Comparison of ENCODE assay signal across 7 cellular contexts in the genomic region with DNA sequence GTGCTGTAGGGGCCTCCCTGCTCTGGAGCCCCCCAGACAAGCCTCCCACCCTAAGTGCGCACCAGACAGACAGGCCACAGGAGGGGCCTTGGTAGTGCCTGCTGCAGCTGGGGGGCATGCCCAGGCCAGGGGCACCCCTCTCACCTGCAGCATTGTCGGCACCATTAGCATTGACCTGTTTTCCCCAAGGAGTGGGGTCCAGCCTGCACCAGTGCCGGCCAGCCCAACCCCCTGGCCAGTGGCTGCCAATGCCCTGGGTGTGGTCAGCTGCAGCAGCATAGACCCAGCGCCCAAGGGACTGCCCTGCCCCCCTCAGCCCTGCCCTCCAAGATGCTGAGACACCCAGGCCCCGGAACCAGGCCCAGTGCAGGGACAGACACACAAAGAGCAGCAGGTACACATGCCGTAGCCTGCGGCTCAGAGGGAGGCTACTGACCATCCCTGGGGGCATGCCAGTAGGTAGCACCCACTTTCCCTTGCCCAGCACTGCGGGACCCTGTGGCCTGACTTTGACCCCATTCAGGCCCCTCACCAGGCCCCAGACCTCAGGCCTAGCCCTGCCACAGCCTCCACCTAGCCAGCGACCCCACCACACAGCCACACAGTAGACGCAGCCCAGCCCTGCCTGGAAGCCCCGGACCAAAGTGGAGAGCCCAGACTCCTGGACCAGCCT. TPM values are rescaled to one million over a fixed set of nuclear protein-coding genes. Genes with fewer than 3 reads are reported as not detected.
DNase-seq lines count a peak whose midpoint lies in the region; ATAC-seq and TF ChIP-seq lines count a peak whose summit lies in the region.

No MANE protein-coding gene starts in this region.

- H3K27me3 ChIP-seq in HUES64 (ENCODE audit: insufficient read depth, low read length), result peaks cover 43% of the 10 kb centered on the region

- in situ Hi-C loops in astrocyte of the spinal cord (cut with HindIII; ENCODE audit: low sequenced_read_pairs), result no loop called here

- H3K4me1 ChIP-seq in HUES64 (ENCODE audit: insufficient read depth, low read length), result peaks cover 13% of the 10 kb centered on the region; the same call in 1 of the 2 replicates

- 66% methylated on average over 11 of the region's 11 CpGs for WGBS in HUES64

- H3K27me3 Mint-ChIP-seq in immature natural killer cell (ENCODE audit: low read depth in 3 of 3), result peaks cover 5 to 8% (median 7%) of the 10 kb centered on the region in 3 donors
- H3K27me3 Mint-ChIP-seq in stimulated activated naive CD8-positive, alpha-beta T cell treated with anti-CD3 and anti-CD28 coated beads, Interleukin-15, amount 100 ng/mL, for 72 hours, result peaks cover 50% of the 10 kb centered on the region

- no peaks in the 10 kb centered on the region for H3K36me3 Mint-ChIP-seq in immature natural killer cell

- H3K9ac ChIP-seq in HUES64 (ENCODE audit: low read depth, low read length), result no peak overlapping the region

- peak overlapping the region in 4 of 5 donors; percentile 33 to 61 (median 44) for H3K4me3 Mint-ChIP-seq in immature natural killer cell
- peak overlapping the region; percentile 67 to 84 for H3K4me3 Mint-ChIP-seq in stimulated activated naive CD8-positive, alpha-beta T cell treated with anti-CD3 and anti-CD28 coated beads, Interleukin-15, amount 100 ng/mL, for 72 hours

- DNase-seq in astrocyte of the spinal cord (ENCODE audit: low read depth, low spot score) (no peak), immature natural killer cell (no peak), NCI-H1105 treated with DMSO at 0.1 percent for 48 hours (lab: John Stamatoyannopoulos, UW) (no peak), NCI-H2081 treated with DMSO at 0.1 percent for 48 hours (lab: John Stamatoyannopoulos, UW) (no peak)
- no peak for DNase-seq in stimulated activated naive CD8-positive, alpha-beta T cell treated with anti-CD3 and anti-CD28 coated beads, Interleukin-15, amount 100 ng/mL, for 72 hours

- H3K27ac ChIP-seq in HUES64 (ENCODE audit: low read depth, low read length), result no peak overlapping the region

- no peak for ATAC-seq in stimulated activated naive CD8-positive, alpha-beta T cell treated with anti-CD3 and anti-CD28 coated beads, Interleukin-15, amount 100 ng/mL, for 72 hours
- no peak for ATAC-seq in HG03135 (IDR thresholded peaks at IDR 0.05; ENCODE audit: unreplicated experiment)

- H3K4me1 Mint-ChIP-seq in immature natural killer cell, result peaks cover 10 to 12% of the 10 kb centered on the region in 2 donors
- peaks cover 28% of the 10 kb centered on the region for H3K4me1 Mint-ChIP-seq in stimulated activated naive CD8-positive, alpha-beta T cell treated with anti-CD3 and anti-CD28 coated beads, Interleukin-15, amount 100 ng/mL, for 72 hours

- H3K9me3 ChIP-seq in HUES64 (ENCODE audit: insufficient read depth, low read depth, low read length), result no peaks in the 10 kb centered on the region

- H3K36me3 ChIP-seq in HUES64 (ENCODE audit: insufficient read depth, low read length), result no peaks in the 10 kb centered on the region

- no peak for TF ChIP-seq CTCF in astrocyte of the spinal cord (IDR thresholded peaks at IDR 0.05; ENCODE audit: low read depth, low read length)

- H3K4me3 ChIP-seq in HUES64 (ENCODE audit: low read length), result peak overlapping the region; percentile 45
- H3K4me3 ChIP-seq in astrocyte of the spinal cord (ENCODE audit: low read depth, low read length), result peak overlapping the region; percentile 44

- peaks cover 0 to 2% (median 0%) of the 10 kb centered on the region in 6 donors for H3K9me3 Mint-ChIP-seq in immature natural killer cell
- no peaks in the 10 kb centered on the region for H3K9me3 Mint-ChIP-seq in stimulated activated naive CD8-positive, alpha-beta T cell treated with anti-CD3 and anti-CD28 coated beads, Interleukin-15, amount 100 ng/mL, for 72 hours

- no peak overlapping the region for H3K27ac Mint-ChIP-seq in immature natural killer cell
- H3K27ac Mint-ChIP-seq in stimulated activated naive CD8-positive, alpha-beta T cell treated with anti-CD3 and anti-CD28 coated beads, Interleukin-15, amount 100 ng/mL, for 72 hours, result peak overlapping the region in 1 of 2 donors; percentile 35

RNA-seq across cellular contexts. Expression of a gene that starts 1.0 kb away (rescaled TPM):
- polyA plus RNA-seq in HUES64 (2013, experiment 1 of 2), result 0.55 TPM
- polyA plus RNA-seq in HUES64 (2013, experiment 2 of 2), result 0.76 TPM
- not detected for polyA plus RNA-seq in immature natural killer cell

RNA-seq across cellular contexts. Expression of a gene that starts 8.4 kb away (rescaled TPM):
- 3.4 TPM for polyA plus RNA-seq in HUES64 (2013, experiment 1 of 2)
- polyA plus RNA-seq in HUES64 (2013, experiment 2 of 2), result 3.2 TPM
- polyA plus RNA-seq in immature natural killer cell, result under 1 TPM in 2 of 3 donors, not detected in 1; 0.37 to 0.57 TPM

RNA-seq across cellular contexts. Expression of a gene that starts 43.7 kb away (rescaled TPM):
- polyA plus RNA-seq in HUES64 (2013, experiment 1 of 2), result 52.6 TPM
- polyA plus RNA-seq in HUES64 (2013, experiment 2 of 2), result 53.4 TPM
- polyA plus RNA-seq in immature natural killer cell, result 10 to 100 TPM; 14.5 to 18.3 (median 14.6) TPM

RNA-seq across cellular contexts. Expression of a gene that starts 52.5 kb away (rescaled TPM):
- polyA plus RNA-seq in HUES64 (2013, experiment 1 of 2), result not detected
- polyA plus RNA-seq in HUES64 (2013, experiment 2 of 2), result not detected
- polyA plus RNA-seq in immature natural killer cell, result 10 to 100 TPM in 2 of 3 donors, 1 to 10 TPM in 1; 2.3 to 49.3 (median 19.7) TPM
